Comparison of ENCODE assay signal across 8 cellular contexts in the genomic region with DNA sequence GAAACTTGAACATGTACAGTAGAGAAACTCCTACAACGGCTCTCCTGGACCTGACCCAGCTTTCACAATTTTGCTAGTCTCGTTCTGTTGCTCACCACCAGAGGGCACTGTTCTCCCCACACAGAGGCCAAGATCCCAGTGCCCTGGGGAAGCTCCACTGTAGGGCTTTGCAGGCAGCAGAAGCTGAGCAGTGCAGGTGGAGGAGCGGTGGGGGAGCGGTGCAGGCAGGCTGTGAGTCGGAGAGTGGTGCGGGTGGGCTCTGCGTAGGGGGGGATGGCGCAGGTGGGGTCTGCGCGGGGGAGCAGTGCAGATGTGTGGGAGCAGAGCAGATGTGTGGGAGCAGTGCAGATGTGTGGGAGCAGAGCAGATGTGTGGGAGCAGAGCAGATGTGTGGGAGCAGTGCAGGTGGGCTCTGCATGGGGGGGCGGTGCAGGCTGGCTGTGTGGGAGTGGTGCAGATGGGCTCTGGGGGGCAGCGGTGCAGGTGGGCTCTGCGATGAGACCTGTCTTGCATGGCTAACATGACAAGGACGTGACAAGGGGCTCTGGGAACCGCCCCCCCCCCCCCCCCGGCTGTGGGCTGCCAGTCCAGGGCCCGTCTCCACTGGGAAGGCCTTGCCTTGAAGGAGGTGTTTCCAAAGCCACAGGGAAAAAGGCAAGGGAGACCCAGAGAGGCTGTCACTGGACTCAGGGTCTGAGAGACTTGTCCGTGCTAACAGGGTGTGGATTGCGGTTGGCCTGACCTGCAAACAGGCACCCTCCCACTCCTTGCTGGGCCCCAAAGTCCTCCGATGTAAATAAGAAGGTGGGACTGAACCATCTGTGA. TPM values are rescaled to one million over a fixed set of nuclear protein-coding genes. Genes with fewer than 3 reads are reported as not detected.
DNase-seq lines count a peak whose midpoint lies in the region; ATAC-seq and TF ChIP-seq lines count a peak whose summit lies in the region.

No MANE protein-coding gene starts in this region.

- peak; percentile 93 for TF ChIP-seq CTCF in WERI-Rb-1 (IDR thresholded peaks at IDR 0.05; ENCODE audit: low read depth, low read length)

- H3K27ac ChIP-seq in WERI-Rb-1: peak overlapping the region; percentile 41

- DNase-seq in A172 (ENCODE audit: low spot score): peak; percentile 81
- DNase-seq in NCI-H2196 treated with DMSO at 0.1 percent for 48 hours (lab: John Stamatoyannopoulos, UW; ENCODE audit: unreplicated experiment): peak; percentile 98
- peak; percentile 95 for DNase-seq in WERI-Rb-1
- DNase-seq in T47D (ENCODE audit: low read depth in 1 of 2, low spot score in 1 of 2): peak; percentile 88 to 89
- DNase-seq in iris pigment epithelial cell (ENCODE audit: low read depth): peak; percentile 83
- peak; percentile 48 to 60 for DNase-seq in stimulated activated CD4-positive, alpha-beta T cell treated with anti-CD3 and anti-CD28 coated beads, Interleukin-1b, Interleukin-23, amount 100 ng/mL, for 1 hour (ENCODE audit: low read depth in 2 of 2)

- H3K27me3 ChIP-seq in WERI-Rb-1 (ENCODE audit: insufficient read depth, low read depth, severe bottlenecking): no peaks in the 10 kb centered on the region

- H3K36me3 ChIP-seq in WERI-Rb-1: no peaks in the 10 kb centered on the region

- peak overlapping the region; percentile 3; the same call in 1 of the 2 replicates for H3K4me3 ChIP-seq in WERI-Rb-1 (ENCODE audit: low read depth, low read length)

- ATAC-seq in GM18517 (IDR thresholded peaks at IDR 0.05; ENCODE audit: unreplicated experiment): peak; percentile 84
- ATAC-seq in HG03097 (IDR thresholded peaks at IDR 0.05; ENCODE audit: low FRiP score, unreplicated experiment): peak; percentile 82

- in situ Hi-C loops in T47D (cut with HindIII; ENCODE audit: low pct_unique_long_range_greater_than_20kb, low sequenced_read_pairs): no loop called here

- peaks cover 4% of the 10 kb centered on the region for H3K9me3 ChIP-seq in WERI-Rb-1 (ENCODE audit: severe bottlenecking)

RNA-seq across cellular contexts. Expression of gene CYS1, which starts 7.3 kb away (rescaled TPM):
- 4.0 and 5.9 TPM in 2 replicates for total RNA-seq in A172 (2014; rRNA removed; shearing (Covaris generic))

RNA-seq across cellular contexts. Expression of gene KLF11, which starts 29.5 kb away (rescaled TPM):
- 18.7 and 21.4 TPM in 2 replicates for total RNA-seq in A172 (2014; rRNA removed; shearing (Covaris generic))

RNA-seq across cellular contexts. Expression of gene RRM2, which starts 49.7 kb away (rescaled TPM):
- total RNA-seq in A172 (2014; rRNA removed; shearing (Covaris generic)): 130 and 137 TPM in 2 replicates

Comparison
In these comparisons a context has a peak if more than half of its experiments do, and no peak if none do; other contexts are left out.
1. Peak in every context shown above with its lines: DNase-seq, ATAC-seq, H3K4me3 ChIP-seq and H3K27ac ChIP-seq.